In the genomic region with DNA sequence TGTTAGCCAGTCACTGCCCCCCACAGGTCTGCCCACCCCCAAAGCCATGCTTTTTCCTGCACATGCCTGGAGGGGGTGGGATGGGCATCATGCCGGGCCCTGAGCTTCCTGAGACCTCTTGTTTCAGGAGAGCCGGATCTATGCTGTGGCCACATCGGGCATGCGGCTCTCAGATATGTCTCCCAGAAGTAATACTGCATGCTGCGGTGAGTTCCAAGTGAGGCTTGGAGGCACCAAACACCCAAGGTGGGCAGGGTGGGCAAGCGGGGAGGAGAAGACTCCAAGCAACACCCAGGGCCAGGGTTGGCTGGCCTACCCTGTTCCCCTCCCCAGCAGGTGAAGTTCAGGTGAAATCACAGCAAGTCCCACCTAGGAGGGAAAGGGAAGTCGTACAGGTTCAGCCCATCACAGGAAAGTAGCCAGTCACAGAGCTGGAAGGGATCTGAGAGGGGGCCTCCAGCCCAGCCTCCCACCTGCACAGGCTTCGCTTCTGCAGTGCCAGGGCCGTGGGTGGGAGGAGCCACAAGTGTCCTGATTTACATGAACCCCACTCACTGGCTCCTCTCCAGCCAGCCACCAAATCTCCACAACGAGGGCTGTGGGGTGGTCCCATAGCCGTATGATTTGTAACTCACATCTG, we compare ENCODE assay signal across 22 cellular contexts. TPM values are rescaled to one million over a fixed set of nuclear protein-coding genes. Genes with fewer than 3 reads are reported as not detected.
DNase-seq lines count a peak whose midpoint lies in the region; ATAC-seq, FAIRE-seq and TF ChIP-seq lines count a peak whose summit lies in the region.
"Had no signal": no experiment of that assay in that cellular context is flagged by ENCODE, and none has a peak within 500 bp of the region (broad histone marks: within the 10 kb centered on the region; RNA-seq: fewer than 3 reads in every experiment).

No MANE protein-coding gene starts in this region.

- no peak overlapping the region for H2BK5ac ChIP-seq in H1 (ENCODE audit: low read depth, low read length)

- H2BK20ac ChIP-seq in H1 (ENCODE audit: low read length) = no peak overlapping the region

- TF ChIP-seq CTCF in H1 (IDR thresholded peaks at IDR 0.05; ENCODE audit: control extremely low read depth in 1 of 3, insufficient read depth in 1 of 3, low read depth in 1 of 3, low read length in 3 of 3) (no peak), spleen (IDR thresholded peaks at IDR 0.05 in 8 of 11, conservative IDR thresholded peaks at IDR 0.05 in 3 of 11) (no peak), mammary epithelial cell (conservative IDR thresholded peaks at IDR 0.05 in 1 of 2, IDR thresholded peaks at IDR 0.05 in 1 of 2; ENCODE audit: extremely low read depth in 1 of 2, insufficient read depth in 1 of 2, low read depth in 1 of 2, low read length in 2 of 2) (no peak)
- no peak for TF ChIP-seq CTCF in CD8-positive, alpha-beta T cell (IDR thresholded peaks at IDR 0.05)

- H3K9me2 ChIP-seq in Karpas-422 (replicated peaks; ENCODE audit: insufficient read depth, low read length) = no peaks in the 10 kb centered on the region

- H4K20me1 ChIP-seq in Karpas-422 (ENCODE audit: insufficient read depth, low read depth, low read length) = no peaks in the 10 kb centered on the region
- H4K20me1 ChIP-seq in H1 (replicated peaks in 1 of 2; ENCODE audit: control insufficient read depth in 1 of 2, insufficient read depth in 2 of 2, low read length in 2 of 2) = peaks cover 2 to 3% of the 10 kb centered on the region in 2 experiments
- no peaks in the 10 kb centered on the region for H4K20me1 ChIP-seq in mammary epithelial cell (ENCODE audit: insufficient read depth, low read length)

- no peaks in the 10 kb centered on the region for H3K36me3 Mint-ChIP-seq in CD8-positive, alpha-beta T cell
- H3K36me3 Mint-ChIP-seq: stimulated activated memory B cell treated with anti-CD40 and anti-IgM and Interleukin-4, amounts not matched to agents 10 μg/mL and 1 μg/mL and 100 μg/mL, for 72 hours had no signal

- WGBS in H1 (ENCODE audit: extremely low coverage in 1 of 2, insufficient coverage in 1 of 2, insufficient read length in 1 of 2, insufficient replicate concordance in 2 of 2, low coverage in 1 of 2, low lambda C conversion rate in 2 of 2, missing lambda C conversion rate in 1 of 2), 2 experiments = 87% methylated on average over 11 of the region's 11 CpGs; no CpG with 5 or more reads in 1 of the 2 experiments
- WGBS in spleen, 5 donors = 66 to 88% (median 78%) methylated on average over 9 to 11 of the region's 11 CpGs
- WGBS in mammary epithelial cell (ENCODE audit: low coverage, missing lambda C conversion rate) = 94% methylated on average over 9 of the region's 11 CpGs

- H2BK15ac ChIP-seq in H1 (ENCODE audit: low read length) = no peak overlapping the region

- H3K14ac ChIP-seq in H1 (ENCODE audit: insufficient read length) = no peak overlapping the region

- H3K27me3 ChIP-seq in Karpas-422 (ENCODE audit: low read length) (no peaks in the 10 kb centered on the region), H1 (replicated peaks in 1 of 4; ENCODE audit: control insufficient read depth in 3 of 4, extremely low read depth in 1 of 4, insufficient read depth in 3 of 4, low read length in 3 of 4) (peaks cover 0 to 2% (median 0%) of the 10 kb centered on the region in 4 experiments; a peak in 1 of 7 replicates), spleen (replicated peaks in 1 of 7) (no peaks in the 10 kb centered on the region), mammary epithelial cell (ENCODE audit: insufficient read depth, low read length) (no peaks in the 10 kb centered on the region)
- H3K27me3 ChIP-seq in CD8-positive, alpha-beta T cell (ENCODE audit: insufficient read depth, low read length) = no peaks in the 10 kb centered on the region
- H3K27me3 ChIP-seq: ascending aorta, left lung, thyroid gland had no signal

- no peak overlapping the region for H2BK12ac ChIP-seq in H1 (ENCODE audit: low read depth, low read length)

- no peaks in the 10 kb centered on the region for H3K79me1 ChIP-seq in H1 (ENCODE audit: low read depth, low read length)

- ATAC-seq in CD8-positive, alpha-beta T cell = no peak
- no peak for ATAC-seq in GM19395 (IDR thresholded peaks at IDR 0.05; ENCODE audit: unreplicated experiment)
- ATAC-seq: activated CD8-positive, alpha-beta T cell treated with anti-CD3 and anti-CD28 coated beads, Interleukin-2, amount 10 ng/mL, durations not matched to agents 7 days and 5 days; HepG2; left lung; SK-N-SH treated with all-trans-retinoic acid at 6 μM for 48 hours; stimulated activated memory B cell treated with anti-CD40 and anti-IgM and Interleukin-4, amounts not matched to agents 10 μg/mL and 1 μg/mL and 100 μg/mL, for 72 hours had no signal

- H3K79me2 ChIP-seq in Karpas-422 (ENCODE audit: low read length) (no peaks in the 10 kb centered on the region), H1 (ENCODE audit: control insufficient read depth in 1 of 2, insufficient read depth in 2 of 2, low read length in 2 of 2) (no peaks in the 10 kb centered on the region), mammary epithelial cell (ENCODE audit: insufficient read depth, low read length) (no peaks in the 10 kb centered on the region)

- in situ Hi-C loops in mammary epithelial cell (cut with MboI; ENCODE audit: low sequenced_read_pairs in 2 of 2) = loop anchor here in 1 of 2 donors (10.0 kb wide), 1 partner anchor 134 kb away; no protein-coding TSS in a partner anchor

- no peak for TF ChIP-seq RAD21 in H1 (IDR thresholded peaks at IDR 0.05 in 1 of 2, conservative IDR thresholded peaks at IDR 0.05 in 1 of 2; ENCODE audit: low read depth in 2 of 2, low read length in 2 of 2)

- TF ChIP-seq POLR2A in H1 (IDR thresholded peaks at IDR 0.05; ENCODE audit: control extremely low read depth in 1 of 2, low read depth in 2 of 2, low read length in 2 of 2) (no peak), spleen (IDR thresholded peaks at IDR 0.05) (no peak)

- H2AK5ac ChIP-seq in H1 (ENCODE audit: low read depth, low read length) = no peak overlapping the region

- H3K36me3 ChIP-seq in Karpas-422 (ENCODE audit: insufficient read depth, low read length) = no peaks in the 10 kb centered on the region
- 0 out of 8 replicates have a peak, but pooled peaks cover 0 to 3% (median 0%) of the 10 kb centered on the region in 4 experiments for H3K36me3 ChIP-seq in H1 (ENCODE audit: control insufficient read depth in 2 of 4, insufficient read depth in 4 of 4, low read length in 3 of 4)
- no peaks in the 10 kb centered on the region for H3K36me3 ChIP-seq in spleen
- H3K36me3 ChIP-seq in CD8-positive, alpha-beta T cell (ENCODE audit: insufficient read depth, low read length) = no peaks in the 10 kb centered on the region
- no peaks in the 10 kb centered on the region for H3K36me3 ChIP-seq in mammary epithelial cell (ENCODE audit: insufficient read depth, low read length)
- H3K36me3 ChIP-seq: ascending aorta, left lung had no signal

- POLR2A ChIA-PET in H1 (lab: Charles Lee; ENCODE audit: partially characterized antibody) = interaction anchor here (1.2 kb wide), 1 partner anchor 51 kb away, joined by 3 read pairs; a partner anchor contains a TSS
- POLR2A ChIA-PET in CD8-positive, alpha-beta T cell (lab: Charles Lee) = no interaction called here

- no peak overlapping the region for H2BK120ac ChIP-seq in H1 (replicated peaks; ENCODE audit: low read depth, low read length)

- H3K4me1 Mint-ChIP-seq in CD8-positive, alpha-beta T cell (ENCODE audit: low read depth) = no peaks in the 10 kb centered on the region

- H3K4me3 Mint-ChIP-seq in CD8-positive, alpha-beta T cell = no peak overlapping the region
- H3K4me3 Mint-ChIP-seq: activated CD8-positive, alpha-beta T cell treated with anti-CD3 and anti-CD28 coated beads, Interleukin-2, amount 10 ng/mL, durations not matched to agents 7 days and 5 days; nephron; stimulated activated memory B cell treated with anti-CD40 and anti-IgM and Interleukin-4, amounts not matched to agents 10 μg/mL and 1 μg/mL and 100 μg/mL, for 72 hours; T-helper 2 cell treated with Interferon-gamma antibody and Interleukin-4, amounts not matched to agents 5 μg/mL and 100 μg/mL, for 36 hours had no signal

- H3K4me1 ChIP-seq in Karpas-422 (ENCODE audit: low read length) (peaks cover 5% of the 10 kb centered on the region), H1 (replicated peaks in 1 of 4; ENCODE audit: control insufficient read depth in 3 of 4, insufficient read depth in 4 of 4, low read length in 3 of 4) (no peaks in the 10 kb centered on the region), spleen (peaks cover 0 to 4% (median 0%) of the 10 kb centered on the region in 6 donors), mammary epithelial cell (ENCODE audit: insufficient read depth, low read length) (no peaks in the 10 kb centered on the region)
- no peaks in the 10 kb centered on the region for H3K4me1 ChIP-seq in CD8-positive, alpha-beta T cell (ENCODE audit: insufficient read depth, low read length)
- H3K4me1 ChIP-seq: ascending aorta, left lung had no signal

- H3K27me3 Mint-ChIP-seq in CD8-positive, alpha-beta T cell (ENCODE audit: low read depth) = peaks cover 6% of the 10 kb centered on the region

- no peak overlapping the region for H3K56ac ChIP-seq in H1 (replicated peaks; ENCODE audit: insufficient read length, low read depth, low read length)

- BruUV-seq in mammary epithelial cell (replicated peaks; lab: Mats Ljungman, UMichigan) = no TSS peak

- H3K9me3 ChIP-seq in Karpas-422 (ENCODE audit: low read length) (no peaks in the 10 kb centered on the region), H1 (ENCODE audit: insufficient read depth in 2 of 2, low read depth in 1 of 2, low read length in 1 of 2) (no peaks in the 10 kb centered on the region), spleen (no peaks in the 10 kb centered on the region), mammary epithelial cell (replicated peaks; ENCODE audit: insufficient read depth, low read length) (no peaks in the 10 kb centered on the region)
- H3K9me3 ChIP-seq in CD8-positive, alpha-beta T cell (ENCODE audit: low read length) = no peaks in the 10 kb centered on the region
- H3K9me3 ChIP-seq: ascending aorta, left lung, thyroid gland had no signal

- no peaks in the 10 kb centered on the region for H3K23me2 ChIP-seq in H1 (ENCODE audit: low read depth, low read length)

- no peak overlapping the region for H3K9ac ChIP-seq in Karpas-422 (ENCODE audit: low read length)
- H3K9ac ChIP-seq in H1 (replicated peaks in 1 of 4; ENCODE audit: extremely low read depth in 1 of 4, low read depth in 3 of 4, low read length in 3 of 4) = no peak overlapping the region
- H3K9ac ChIP-seq in mammary epithelial cell (ENCODE audit: insufficient read depth, low read length) = no peak overlapping the region

- H3K4me2 ChIP-seq in Karpas-422 (ENCODE audit: low read depth, low read length, poor library complexity, severe bottlenecking) = no peak overlapping the region
- no peak overlapping the region for H3K4me2 ChIP-seq in H1 (ENCODE audit: insufficient read depth in 1 of 2, low read depth in 2 of 2, low read length in 2 of 2)
- no peak overlapping the region for H3K4me2 ChIP-seq in mammary epithelial cell (ENCODE audit: insufficient read depth, low read depth, low read length)

- H3K27ac ChIP-seq in Karpas-422 (ENCODE audit: low read length) = no peak overlapping the region
- H3K27ac ChIP-seq in H1 (ENCODE audit: low read depth, low read length) = no peak overlapping the region
- no peak overlapping the region for H3K27ac ChIP-seq in spleen
- H3K27ac ChIP-seq in CD8-positive, alpha-beta T cell (ENCODE audit: low read depth, low read length) = no peak overlapping the region
- no peak overlapping the region for H3K27ac ChIP-seq in mammary epithelial cell (ENCODE audit: insufficient read depth, low read depth, low read length)
- H3K27ac ChIP-seq: ascending aorta, left lung had no signal

- CTCF ChIA-PET in H1 (lab: Charles Lee; ENCODE audit: partially characterized antibody) = interaction anchor here (0.8 to 28.8 kb wide), 11 partner anchors 13 to 1205 kb away, joined by 3 to 924 read pairs (median 5); a partner anchor contains a TSS
- CTCF ChIA-PET in CD8-positive, alpha-beta T cell (lab: Charles Lee) = interaction anchor here (5.1 to 13.7 kb wide), 2 partner anchors 42 to 141 kb away, joined by 84 to 411 read pairs; no protein-coding TSS in a partner anchor
- CTCF ChIA-PET in mammary epithelial cell (lab: Charles Lee; ENCODE audit: low non-redundant PET) = interaction anchor here (0.6 kb wide), 1 partner anchor 42 kb away, joined by 4 read pairs; no protein-coding TSS in a partner anchor

- intact Hi-C loops in spleen (cut with DNase I; ENCODE audit: low total_unique reads) = loop anchor here (1.0 kb wide), 1 partner anchor 142 kb away; no protein-coding TSS in a partner anchor
- intact Hi-C loops in CD8-positive, alpha-beta T cell (cut with DNase I, micrococcal nuclease) = no loop called here
- intact Hi-C loops in mammary epithelial cell (cut with micrococcal nuclease) = no loop called here

- dilution Hi-C loops in mammary epithelial cell (cut with HindIII; ENCODE audit: low sequenced_read_pairs) = no loop called here

- H2AFZ ChIP-seq in Karpas-422 (ENCODE audit: low read length) = no peak overlapping the region
- no peak overlapping the region for H2AFZ ChIP-seq in H1 (ENCODE audit: low read length)
- no peak overlapping the region for H2AFZ ChIP-seq in mammary epithelial cell (ENCODE audit: low read depth, low read length)

- H4K91ac ChIP-seq in H1 (replicated peaks; ENCODE audit: insufficient read length, low read length) = no peak overlapping the region

- H3K4me3 ChIP-seq in Karpas-422 (ENCODE audit: low read length) = no peak overlapping the region
- H3K4me3 ChIP-seq in H1 (ENCODE audit: extremely low read depth in 1 of 4, insufficient read depth in 2 of 4, low read depth in 3 of 4, low read length in 4 of 4) = no peak overlapping the region
- no peak overlapping the region for H3K4me3 ChIP-seq in spleen
- no peak overlapping the region for H3K4me3 ChIP-seq in CD8-positive, alpha-beta T cell (ENCODE audit: low read depth, low read length)
- H3K4me3 ChIP-seq in mammary epithelial cell (replicated peaks in 1 of 3; ENCODE audit: insufficient read depth in 1 of 3, low read depth in 2 of 3, low read length in 3 of 3) = no peak overlapping the region
- H3K4me3 ChIP-seq: ascending aorta, left lung, thyroid gland had no signal

- no peak overlapping the region for H3K18ac ChIP-seq in H1 (ENCODE audit: extremely low read depth, low read length)

- no peak overlapping the region for H3K27ac Mint-ChIP-seq in CD8-positive, alpha-beta T cell
- H3K27ac Mint-ChIP-seq: activated CD8-positive, alpha-beta T cell treated with anti-CD3 and anti-CD28 coated beads, Interleukin-2, amount 10 ng/mL, durations not matched to agents 7 days and 5 days; stimulated activated memory B cell treated with anti-CD40 and anti-IgM and Interleukin-4, amounts not matched to agents 10 μg/mL and 1 μg/mL and 100 μg/mL, for 72 hours; T-helper 2 cell treated with Interferon-gamma antibody and Interleukin-4, amounts not matched to agents 5 μg/mL and 100 μg/mL, for 36 hours had no signal

- no peak overlapping the region for H3K4ac ChIP-seq in H1 (replicated peaks; ENCODE audit: insufficient read length, low read depth, low read length)

- H4K8ac ChIP-seq in H1 (ENCODE audit: extremely low read depth, insufficient read depth, low read length) = peak overlapping the region; percentile 41; the same call in 1 of the 2 replicates

- no peak overlapping the region for H4K5ac ChIP-seq in H1 (ENCODE audit: insufficient read length, low read depth, low read length)

- H3K23ac ChIP-seq in H1 (ENCODE audit: insufficient read length) = no peak overlapping the region

- peak; percentile 60 for DNase-seq in Karpas-422
- DNase-seq in NCI-H82 treated with DMSO at 0.1 percent for 48 hours (lab: John Stamatoyannopoulos, UW; ENCODE audit: unreplicated experiment) = peak; percentile 55
- DNase-seq in H1 (ENCODE audit: low read depth in 1 of 2, low spot score in 2 of 2) = no peak
- peak; percentile 71 for DNase-seq in spleen
- DNase-seq in CD8-positive, alpha-beta T cell = no peak
- no peak for DNase-seq in mammary epithelial cell
- DNase-seq: activated CD8-positive, alpha-beta T cell treated with anti-CD3 and anti-CD28 coated beads, Interleukin-2, amount 10 ng/mL, durations not matched to agents 7 days and 5 days; activated naive CD4-positive, alpha-beta T cell treated with Interleukin-2 at 50 U/mL for 16 hours; activated T-cell treated with anti-CD3 and anti-CD28 coated beads, Interleukin-2, amount 50 U/mL, for 1 hour; effector memory CD4-positive, alpha-beta T cell; HCEC 1CT; left lung; NCI-H1436; thyroid gland had no signal

- no peak for FAIRE-seq in H1 (lab: Jason Lieb, UNC)
- FAIRE-seq: HepG2, RCC 7860 had no signal

- TF ChIP-seq EP300 in H1 (IDR thresholded peaks at IDR 0.05; ENCODE audit: borderline replicate concordance in 1 of 2, low read depth in 2 of 2, low read length in 2 of 2) = no peak

- H3K9me3 Mint-ChIP-seq in CD8-positive, alpha-beta T cell = no peaks in the 10 kb centered on the region
- H3K9me3 Mint-ChIP-seq: nephron; stimulated activated memory B cell treated with anti-CD40 and anti-IgM and Interleukin-4, amounts not matched to agents 10 μg/mL and 1 μg/mL and 100 μg/mL, for 72 hours; T-helper 2 cell treated with Interferon-gamma antibody and Interleukin-4, amounts not matched to agents 5 μg/mL and 100 μg/mL, for 36 hours had no signal

RNA-seq across cellular contexts. Expression of a gene that starts 30.9 kb away (rescaled TPM):
- 76.5 and 112 TPM in 2 replicates for total RNA-seq in Karpas-422 (2014; rRNA removed; shearing (Covaris generic); ENCODE audit: low replicate concordance)
- total RNA-seq in H1 (2021; fragmentation: NEBNext Ultra II Directional; extraction: Animal tissue kit (Norgen Biotek cat#: 25700)) = 6.2 and 7.2 TPM in 2 replicates
- polyA plus RNA-seq in H1 (2011; rRNA removed) = 8.6 and 10.0 TPM in 2 replicates
- polyA plus RNA-seq in H1 (2011; cell fraction: cytosol; rRNA removed) = 7.5 TPM
- 25.4 TPM for polyA plus RNA-seq in H1 (2011; cell fraction: nucleus; rRNA removed)
- 4.8 to 7.7 TPM (median 5.9 TPM) in 4 replicates for polyA plus RNA-seq in H1 (2012, experiment 1 of 2)
- 4.3 TPM for polyA plus RNA-seq in H1 (2012, experiment 2 of 2)
- 6.5 TPM for polyA plus RNA-seq in H1 (2013, experiment 1 of 2)
- polyA plus RNA-seq in H1 (2013, experiment 2 of 2) = 6.6 TPM
- polyA minus RNA-seq in H1 (2011; rRNA and poly(A)+ RNA removed) = 3.1 and 5.8 TPM in 2 replicates
- 8.5 TPM for polyA minus RNA-seq in H1 (2011; cell fraction: cytosol; rRNA and poly(A)+ RNA removed)
- 6.1 TPM for polyA minus RNA-seq in H1 (2011; cell fraction: nucleus; rRNA and poly(A)+ RNA removed)
- total RNA-seq in spleen = 10 to 100 TPM; 16.3 to 43.1 (median 23.4) TPM
- polyA plus RNA-seq in spleen = 10 to 100 TPM; 21.9 to 30.0 (median 24.8) TPM
- total RNA-seq in CD8-positive, alpha-beta T cell = 10 to 100 TPM; 66.0 to 67.8 TPM
- 10 to 100 TPM; 16.7 to 18.2 TPM for total RNA-seq in mammary epithelial cell
- polyA plus RNA-seq in mammary epithelial cell = 19.5 TPM
- polyA minus RNA-seq in mammary epithelial cell = 5.5 TPM

RNA-seq across cellular contexts. Expression of a gene that starts 36.0 kb away (rescaled TPM):
- 0.83 and 3.7 TPM in 2 replicates for total RNA-seq in Karpas-422 (2014; rRNA removed; shearing (Covaris generic); ENCODE audit: low replicate concordance)
- total RNA-seq in H1 (2021; fragmentation: NEBNext Ultra II Directional; extraction: Animal tissue kit (Norgen Biotek cat#: 25700)) = 27.2 and 33.3 TPM in 2 replicates
- polyA plus RNA-seq in H1 (2011; rRNA removed) (28.3 and 33.0 TPM in 2 replicates), spleen (1 to 10 TPM in 2 of 3 donors, under 1 TPM in 1; 0.56 to 5.1 (median 1.1) TPM), mammary epithelial cell (3.1 TPM)
- 22.4 TPM for polyA plus RNA-seq in H1 (2011; cell fraction: cytosol; rRNA removed)
- 96.0 TPM for polyA plus RNA-seq in H1 (2011; cell fraction: nucleus; rRNA removed)
- 26.9 to 35.8 TPM (median 30.8 TPM) in 4 replicates for polyA plus RNA-seq in H1 (2012, experiment 1 of 2)
- polyA plus RNA-seq in H1 (2012, experiment 2 of 2) = 8.6 TPM
- polyA plus RNA-seq in H1 (2013, experiment 1 of 2) = 19.9 TPM
- polyA plus RNA-seq in H1 (2013, experiment 2 of 2) = 15.1 TPM
- 32.1 and 33.8 TPM in 2 replicates for polyA minus RNA-seq in H1 (2011; rRNA and poly(A)+ RNA removed)
- 22.7 TPM for polyA minus RNA-seq in H1 (2011; cell fraction: cytosol; rRNA and poly(A)+ RNA removed)
- 53.8 TPM for polyA minus RNA-seq in H1 (2011; cell fraction: nucleus; rRNA and poly(A)+ RNA removed)
- total RNA-seq in spleen (1 to 10 TPM; 1.7 to 7.1 (median 5.0) TPM), mammary epithelial cell (10 to 100 TPM in 1 of 2 donors, 1 to 10 TPM in 1; 6.7 to 11.9 TPM)
- total RNA-seq in CD8-positive, alpha-beta T cell = under 1 TPM; 0.28 to 0.54 TPM
- polyA minus RNA-seq in mammary epithelial cell = 41.7 TPM

RNA-seq across cellular contexts. Expression of a gene that starts 50.6 kb away (rescaled TPM):
- 6.0 and 17.7 TPM in 2 replicates for total RNA-seq in Karpas-422 (2014; rRNA removed; shearing (Covaris generic); ENCODE audit: low replicate concordance)
- 49.0 and 49.9 TPM in 2 replicates for total RNA-seq in H1 (2021; fragmentation: NEBNext Ultra II Directional; extraction: Animal tissue kit (Norgen Biotek cat#: 25700))
- 52.8 and 59.1 TPM in 2 replicates for polyA plus RNA-seq in H1 (2011; rRNA removed)
- 56.4 TPM for polyA plus RNA-seq in H1 (2011; cell fraction: cytosol; rRNA removed)
- 79.0 TPM for polyA plus RNA-seq in H1 (2011; cell fraction: nucleus; rRNA removed)
- polyA plus RNA-seq in H1 (2012, experiment 1 of 2) = 48.3 to 52.7 TPM (median 48.6 TPM) in 4 replicates
- polyA plus RNA-seq in H1 (2012, experiment 2 of 2) = 17.2 TPM
- 29.3 TPM for polyA plus RNA-seq in H1 (2013, experiment 1 of 2)
- 28.8 TPM for polyA plus RNA-seq in H1 (2013, experiment 2 of 2)
- 134 and 137 TPM in 2 replicates for polyA minus RNA-seq in H1 (2011; rRNA and poly(A)+ RNA removed)
- polyA minus RNA-seq in H1 (2011; cell fraction: cytosol; rRNA and poly(A)+ RNA removed) = 53.1 TPM
- polyA minus RNA-seq in H1 (2011; cell fraction: nucleus; rRNA and poly(A)+ RNA removed) = 37.9 TPM
- 1 to 10 TPM in 6 of 7 donors, under 1 TPM in 1; 0.80 to 4.7 (median 1.8) TPM for total RNA-seq in spleen
- polyA plus RNA-seq in spleen = 1 to 10 TPM in 1 of 3 donors, under 1 TPM in 2; 0.64 to 1.0 (median 0.82) TPM
- total RNA-seq in CD8-positive, alpha-beta T cell = 1 to 10 TPM; 1.5 to 3.7 TPM
- 10 to 100 TPM in 1 of 2 donors, 1 to 10 TPM in 1; 5.0 to 19.1 TPM for total RNA-seq in mammary epithelial cell
- polyA plus RNA-seq in mammary epithelial cell = 10.8 TPM
- polyA minus RNA-seq in mammary epithelial cell = 28.3 TPM

Comparison
In these comparisons a context has a peak if more than half of its experiments do, and no peak if none do; other contexts are left out.
1. DNase-seq: peak in Karpas-422 (single experiment), NCI-H82 treated with DMSO at 0.1 percent for 48 hours (single experiment) and spleen (single experiment); none in H1 (0 of 2), CD8-positive, alpha-beta T cell (0 of 7) and mammary epithelial cell (single experiment).